ENCODE assay signal across 22 cellular contexts in genomic region chr10:106682175-106682574, GRCh38.
DNase-seq lines count a peak whose midpoint lies in the region; ATAC-seq and TF ChIP-seq lines count a peak whose summit lies in the region.
"Had no signal": no experiment of that assay in that cellular context is flagged by ENCODE, and none has a peak within 500 bp of the region (broad histone marks: within the 10 kb centered on the region; RNA-seq: fewer than 3 reads in every experiment).

No MANE protein-coding gene starts in this region.

- H2AFZ ChIP-seq in smooth muscle cell (ENCODE audit: low read depth), result no peak overlapping the region

- H3K4me1 ChIP-seq in RWPE2 (ENCODE audit: insufficient read depth, poor library complexity, severe bottlenecking) (no peaks in the 10 kb centered on the region), smooth muscle cell (ENCODE audit: low read depth) (no peaks in the 10 kb centered on the region), colonic mucosa (no peaks in the 10 kb centered on the region)
- H3K4me1 ChIP-seq: A549, SJCRH30 had no signal

- H3K79me2 ChIP-seq in smooth muscle cell (ENCODE audit: low read depth), result no peaks in the 10 kb centered on the region

- ATAC-seq in Right ventricle myocardium superior (ENCODE audit: poor library complexity) (peak; percentile 43), Right ventricle myocardium inferior (no peak), RWPE2 (ENCODE audit: low read depth) (no peak), GM18858 (IDR thresholded peaks at IDR 0.05; ENCODE audit: unreplicated experiment) (no peak)
- ATAC-seq: A549; natural killer cell treated with Interleukin-12 subunit alpha and Interleukin-12 subunit beta and Interleukin-15 and Interleukin-18, amount 100 ng/mL, for 72 hours had no signal

- no peaks in the 10 kb centered on the region for H3F3A ChIP-seq in smooth muscle cell (ENCODE audit: low read depth)

- H3K36me3 ChIP-seq in RWPE2 (ENCODE audit: low read depth) (no peaks in the 10 kb centered on the region), smooth muscle cell (ENCODE audit: low read depth) (no peaks in the 10 kb centered on the region), colonic mucosa (no peaks in the 10 kb centered on the region)

- no peaks in the 10 kb centered on the region for H3K9me3 ChIP-seq in RWPE2 (ENCODE audit: severe bottlenecking)
- no peaks in the 10 kb centered on the region for H3K9me3 ChIP-seq in smooth muscle cell (replicated peaks; ENCODE audit: low read depth)
- no peaks in the 10 kb centered on the region for H3K9me3 ChIP-seq in colonic mucosa
- H3K9me3 ChIP-seq: A549, SJCRH30 had no signal

- H3K27me3 ChIP-seq in RWPE2 (ENCODE audit: insufficient read depth, poor library complexity, severe bottlenecking), result no peaks in the 10 kb centered on the region
- H3K27me3 ChIP-seq in smooth muscle cell (ENCODE audit: low read depth), result no peaks in the 10 kb centered on the region
- H3K27me3 ChIP-seq in colonic mucosa, result no peaks in the 10 kb centered on the region
- H3K27me3 ChIP-seq: SJCRH30 had no signal

- intact Hi-C loops in Right ventricle myocardium superior (cut with DNase I), result no loop called here
- intact Hi-C loops in Right ventricle myocardium inferior (cut with DNase I), result no loop called here
- intact Hi-C loops in colonic mucosa (cut with DNase I), result no loop called here

- H3K27ac ChIP-seq in RWPE2 (ENCODE audit: poor library complexity, severe bottlenecking), result no peak overlapping the region
- H3K27ac ChIP-seq in smooth muscle cell (ENCODE audit: low read depth), result no peak overlapping the region
- no peak overlapping the region for H3K27ac ChIP-seq in colonic mucosa
- H3K27ac ChIP-seq: A549, epithelial cell of prostate, SJCRH30 had no signal

- no peak overlapping the region for H3K4me3 ChIP-seq in RWPE2 (ENCODE audit: severe bottlenecking)
- no peak overlapping the region for H3K4me3 ChIP-seq in fibroblast of the aortic adventitia (ENCODE audit: low read depth, low read length)
- no peak overlapping the region for H3K4me3 ChIP-seq in smooth muscle cell
- H3K4me3 ChIP-seq in colonic mucosa, result no peak overlapping the region
- H3K4me3 ChIP-seq: A549, SJCRH30 had no signal

- H3K9ac ChIP-seq in smooth muscle cell (ENCODE audit: low read depth) (no peak overlapping the region), colonic mucosa (ENCODE audit: low read depth in 2 of 2, low read length in 2 of 2) (no peak overlapping the region)

- no peak overlapping the region for H3K4me2 ChIP-seq in smooth muscle cell
- H3K4me2 ChIP-seq: A549 had no signal

- DNase-seq in Right ventricle myocardium superior (no peak), Right ventricle myocardium inferior (ENCODE audit: missing footprints) (no peak), RWPE2 (ENCODE audit: low spot score) (no peak), fibroblast of the aortic adventitia (ENCODE audit: low read depth) (peak; percentile 0), smooth muscle cell (lab: John Stamatoyannopoulos, UW; ENCODE audit: unreplicated experiment) (no peak), NCI-H446 (lab: John Stamatoyannopoulos, UW) (no peak), colonic mucosa (no peak)
- DNase-seq: activated CD4-positive, CD25-positive, alpha-beta regulatory T cell treated with anti-CD3 and anti-CD28 coated beads, Interleukin-2, amount 50 U/mL, for 72 hours; activated effector memory CD4-positive, alpha-beta T cell treated with Interleukin-2 at 50 U/mL for 16 hours; CD4-positive, alpha-beta T cell; cortex of kidney; H9; Karpas-422; NCI-H146; NCI-H510A; SJCRH30; stimulated activated CD4-positive, alpha-beta T cell treated with anti-CD3 and anti-CD28 coated beads, Interleukin-15, amount 100 ng/mL, for 24 hours; stimulated activated naive CD4-positive, alpha-beta T cell treated with Interleukin-2 at 50 U/mL for 16 hours had no signal

- H4K20me1 ChIP-seq in smooth muscle cell (ENCODE audit: low read depth), result no peaks in the 10 kb centered on the region

- TF ChIP-seq CTCF in RWPE2 (IDR thresholded peaks at IDR 0.05; ENCODE audit: poor library complexity, severe bottlenecking) (peak; percentile 41), fibroblast of the aortic adventitia (IDR thresholded peaks at IDR 0.05; ENCODE audit: insufficient read depth, low read length) (no peak), smooth muscle cell (IDR thresholded peaks at IDR 0.05; ENCODE audit: borderline replicate concordance, insufficient read depth, poor library complexity, severe bottlenecking) (peak; percentile 23), colonic mucosa (IDR thresholded peaks at IDR 0.05) (no peak)

Comparison
In these comparisons a context has a peak if more than half of its experiments do, and no peak if none do; other contexts are left out.
1. CTCF ChIP-seq: peak in RWPE2 (single experiment) and smooth muscle cell (single experiment); none in fibroblast of the aortic adventitia (single experiment) and colonic mucosa (single experiment).